Comparison of ENCODE assay signal across 22 cellular contexts in the genomic region with DNA sequence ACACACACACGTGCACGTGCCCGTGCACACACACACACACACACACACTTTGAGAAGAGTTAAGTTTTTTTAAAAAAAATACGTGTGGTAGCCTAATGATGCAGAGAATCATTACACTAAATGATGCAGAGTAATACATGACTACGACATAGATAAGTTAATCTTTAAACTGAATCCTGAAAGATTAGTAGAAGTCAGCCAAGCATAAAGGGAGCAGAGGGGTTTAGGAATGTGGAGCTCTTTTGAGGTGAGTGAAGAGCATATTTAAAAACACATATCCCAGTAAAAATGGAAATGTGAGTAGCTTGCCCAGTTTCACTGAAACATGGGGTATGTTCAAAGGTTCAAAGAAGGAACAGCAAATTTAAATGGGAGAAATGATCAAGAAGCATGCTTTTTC.
"Had no signal": no experiment of that assay in that cellular context is flagged by ENCODE, and none has a peak within 500 bp of the region (broad histone marks: within the 10 kb centered on the region; RNA-seq: fewer than 3 reads in every experiment).

No MANE protein-coding gene starts in this region.

- H3K27ac ChIP-seq: epithelial cell of prostate, esophagus squamous epithelium, gastroesophageal sphincter, hepatocyte, left ventricle myocardium inferior, lower lobe of right lung, parathyroid adenoma, prostate gland, right lobe of liver, suprapubic skin, thyroid gland had no signal

- H3K9me3 ChIP-seq: esophagus squamous epithelium, gastroesophageal sphincter, left ventricle myocardium inferior, lower lobe of right lung, prostate gland, right lobe of liver, suprapubic skin, thyroid gland had no signal

- H3K9me3 Mint-ChIP-seq: type B pancreatic cell had no signal

- H3K27me3 ChIP-seq: esophagus squamous epithelium, gastroesophageal sphincter, hepatocyte, right lobe of liver, suprapubic skin, thyroid gland had no signal

- H3K27ac Mint-ChIP-seq: memory B cell; natural killer cell treated with Interleukin-12 subunit alpha and Interleukin-12 subunit beta and Interleukin-15 and Interleukin-18, amount 100 ng/mL, for 72 hours; stimulated activated effector memory CD8-positive, alpha-beta T cell treated with anti-CD3 and anti-CD28 coated beads, Interleukin-12 subunit alpha, Interleukin-12 subunit beta, amount 100 ng/mL, for 72 hours; type B pancreatic cell had no signal

- ATAC-seq: gastroesophageal sphincter; lower lobe of right lung; natural killer cell treated with Interleukin-12 subunit alpha and Interleukin-12 subunit beta and Interleukin-15 and Interleukin-18, amount 100 ng/mL, for 72 hours; right lobe of liver; stimulated activated effector memory CD8-positive, alpha-beta T cell treated with anti-CD3 and anti-CD28 coated beads, Interleukin-12 subunit alpha, Interleukin-12 subunit beta, amount 100 ng/mL, for 72 hours; stimulated activated naive CD8-positive, alpha-beta T cell treated with anti-CD3 and anti-CD28 coated beads, Interleukin-15, Interleukin-2, amounts not matched to agents 100 U/mL and 50 U/mL, for 24 hours had no signal

- H3K36me3 Mint-ChIP-seq: memory B cell; stimulated activated effector memory CD8-positive, alpha-beta T cell treated with anti-CD3 and anti-CD28 coated beads, Interleukin-12 subunit alpha, Interleukin-12 subunit beta, amount 100 ng/mL, for 72 hours; type B pancreatic cell had no signal

- H3K4me1 Mint-ChIP-seq: memory B cell; stimulated activated effector memory CD8-positive, alpha-beta T cell treated with anti-CD3 and anti-CD28 coated beads, Interleukin-12 subunit alpha, Interleukin-12 subunit beta, amount 100 ng/mL, for 72 hours had no signal

- DNase-seq: effector memory CD4-positive, alpha-beta T cell; esophagus squamous epithelium; foreskin fibroblast; left ventricle myocardium inferior; lower lobe of right lung; midbrain; retina; right lobe of liver; stimulated activated CD4-positive, alpha-beta T cell treated with anti-CD3 and anti-CD28 coated beads, Interleukin-4, amount 100 ng/mL, for 1 hour; stimulated activated CD8-positive, alpha-beta memory T cell treated with anti-CD3 and anti-CD28 coated beads, Interleukin-4, amount 100 ng/mL, for 48 hours; stimulated activated naive CD8-positive, alpha-beta T cell treated with anti-CD3 and anti-CD28 coated beads, Interleukin-15, Interleukin-2, amounts not matched to agents 100 U/mL and 50 U/mL, for 24 hours; thyroid gland had no signal

- H3K4me3 Mint-ChIP-seq: memory B cell; natural killer cell treated with Interleukin-12 subunit alpha and Interleukin-12 subunit beta and Interleukin-15 and Interleukin-18, amount 100 ng/mL, for 72 hours; stimulated activated effector memory CD8-positive, alpha-beta T cell treated with anti-CD3 and anti-CD28 coated beads, Interleukin-12 subunit alpha, Interleukin-12 subunit beta, amount 100 ng/mL, for 72 hours; type B pancreatic cell had no signal

- H3K4me1 ChIP-seq: esophagus squamous epithelium, gastroesophageal sphincter, left ventricle myocardium inferior, lower lobe of right lung, parathyroid adenoma, prostate gland, right lobe of liver, suprapubic skin had no signal

- H3K27me3 Mint-ChIP-seq: memory B cell; natural killer cell treated with Interleukin-12 subunit alpha and Interleukin-12 subunit beta and Interleukin-15 and Interleukin-18, amount 100 ng/mL, for 72 hours had no signal

- H3K36me3 ChIP-seq: esophagus squamous epithelium, gastroesophageal sphincter, left ventricle myocardium inferior, lower lobe of right lung, prostate gland, right lobe of liver, suprapubic skin, thyroid gland had no signal

- H3K4me3 ChIP-seq: esophagus squamous epithelium, gastroesophageal sphincter, hepatocyte, left ventricle myocardium inferior, lower lobe of right lung, prostate gland, right lobe of liver, suprapubic skin, thyroid gland had no signal
